2 cellular contexts compared by ENCODE assay signal in genomic region chr1:205532996-205533728, GRCh38.
TF ChIP-seq lines count a peak whose summit lies in the region.

No MANE protein-coding gene starts in this region.

TF ChIP-seq in IMR-90, 13 proteins besides CTCF, POLR2A, EP300 and RAD21:
- no peak for TF ChIP-seq FOS (IDR thresholded peaks at IDR 0.05; ENCODE audit: low read depth, low read length)
- no peak for TF ChIP-seq MAFK (IDR thresholded peaks at IDR 0.05; ENCODE audit: low read depth, low read length)
- no peak for TF ChIP-seq SMC3 (IDR thresholded peaks at IDR 0.05; ENCODE audit: low read depth, low read length)
- TF ChIP-seq MXI1 (IDR thresholded peaks at IDR 0.05; ENCODE audit: borderline replicate concordance, low read depth, low read length), result no peak
- TF ChIP-seq, protein P1, sequence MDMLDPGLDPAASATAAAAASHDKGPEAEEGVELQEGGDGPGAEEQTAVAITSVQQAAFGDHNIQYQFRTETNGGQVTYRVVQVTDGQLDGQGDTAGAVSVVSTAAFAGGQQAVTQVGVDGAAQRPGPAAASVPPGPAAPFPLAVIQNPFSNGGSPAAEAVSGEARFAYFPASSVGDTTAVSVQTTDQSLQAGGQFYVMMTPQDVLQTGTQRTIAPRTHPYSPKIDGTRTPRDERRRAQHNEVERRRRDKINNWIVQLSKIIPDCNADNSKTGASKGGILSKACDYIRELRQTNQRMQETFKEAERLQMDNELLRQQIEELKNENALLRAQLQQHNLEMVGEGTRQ (IDR thresholded peaks at IDR 0.05; ENCODE audit: low read depth, low read length), result no peak
- TF ChIP-seq NFE2L2 (IDR thresholded peaks at IDR 0.05; ENCODE audit: low read depth, low read length), result no peak
- no peak for TF ChIP-seq RCOR1 (IDR thresholded peaks at IDR 0.05; ENCODE audit: insufficient replicate concordance, low read length)
- TF ChIP-seq ELK1 (IDR thresholded peaks at IDR 0.05; ENCODE audit: borderline replicate concordance, low read depth, low read length), result no peak
- no peak for TF ChIP-seq CHD1 (IDR thresholded peaks at IDR 0.05; ENCODE audit: low read depth, low read length)
- TF ChIP-seq CEBPB (IDR thresholded peaks at IDR 0.05; ENCODE audit: low read depth, low read length), result no peak
- TF ChIP-seq BHLHE40 (IDR thresholded peaks at IDR 0.05; ENCODE audit: low read depth, low read length), result no peak
- TF ChIP-seq RFX5 (IDR thresholded peaks at IDR 0.05; ENCODE audit: low read depth, low read length), result no peak
- no peak for TF ChIP-seq MAZ (IDR thresholded peaks at IDR 0.05; ENCODE audit: borderline replicate concordance, low read depth, low read length)

TF ChIP-seq in K562, 482 proteins besides CTCF, POLR2A, EP300 and RAD21:
- TF ChIP-seq GABPB1 (CRISPR knock-in tag; IDR thresholded peaks at IDR 0.05) (no peak), ETV1 (tag; conservative IDR thresholded peaks at IDR 0.05; ENCODE audit: low read depth) (no peak), FOXO4 (CRISPR knock-in tag; IDR thresholded peaks at IDR 0.05) (no peak), EGR1 (conservative IDR thresholded peaks at IDR 0.05) (0 out of 2 replicates have a peak, but pooled peaks have one; percentile 37)
